ENCODE assay signal across 8 cellular contexts in genomic region chr3:49028298-49028672, GRCh38. TPM values are rescaled to one million over a fixed set of nuclear protein-coding genes. Genes with fewer than 3 reads are reported as not detected.
DNase-seq lines count a peak whose midpoint lies in the region; ATAC-seq, FAIRE-seq and TF ChIP-seq lines count a peak whose summit lies in the region.

No MANE protein-coding gene starts in this region.

- no peaks in the 10 kb centered on the region for H3K9me3 Mint-ChIP-seq in activated CD8-positive, alpha-beta memory T cell treated with anti-CD3 and anti-CD28 coated beads, Interleukin-2, amount 10 ng/mL, durations not matched to agents 7 days and 5 days (ENCODE audit: low read depth)
- H3K9me3 Mint-ChIP-seq in activated naive CD8-positive, alpha-beta T cell (ENCODE audit: low read depth) = no peaks in the 10 kb centered on the region
- no peaks in the 10 kb centered on the region for H3K9me3 Mint-ChIP-seq in immature natural killer cell

- peak overlapping the region; percentile 95 for H3K27ac Mint-ChIP-seq in activated CD8-positive, alpha-beta memory T cell treated with anti-CD3 and anti-CD28 coated beads, Interleukin-2, amount 10 ng/mL, durations not matched to agents 7 days and 5 days
- H3K27ac Mint-ChIP-seq in activated naive CD8-positive, alpha-beta T cell = peak overlapping the region; percentile 99
- peak overlapping the region; percentile 91 to 99 (median 98) for H3K27ac Mint-ChIP-seq in immature natural killer cell

- ATAC-seq in activated CD8-positive, alpha-beta memory T cell treated with anti-CD3 and anti-CD28 coated beads, Interleukin-2, amount 10 ng/mL, durations not matched to agents 7 days and 5 days = no peak
- ATAC-seq in HG03378 (IDR thresholded peaks at IDR 0.05; ENCODE audit: unreplicated experiment) = no peak

- FAIRE-seq in D721Med (lab: Jason Lieb, UNC) = no peak

- CTCF ChIA-PET in activated CD8-positive, alpha-beta memory T cell treated with anti-CD3 and anti-CD28 coated beads, Interleukin-2, amount 10 ng/mL, durations not matched to agents 7 days and 5 days (lab: Charles Lee) = interaction anchor here (1.1 to 1.8 kb wide), 4 partner anchors 21 to 65 kb away, joined by 4 to 9 read pairs (median 4); partner anchors contain the start of genes QRICH1 and WDR6

- H3K4me1 Mint-ChIP-seq in activated CD8-positive, alpha-beta memory T cell treated with anti-CD3 and anti-CD28 coated beads, Interleukin-2, amount 10 ng/mL, durations not matched to agents 7 days and 5 days = peaks cover 52% of the 10 kb centered on the region
- H3K4me1 Mint-ChIP-seq in activated naive CD8-positive, alpha-beta T cell (ENCODE audit: low read depth) = peaks cover 48% of the 10 kb centered on the region
- peaks cover 33 to 36% of the 10 kb centered on the region in 2 donors for H3K4me1 Mint-ChIP-seq in immature natural killer cell

- peak overlapping the region; percentile 89 for H3K4me3 Mint-ChIP-seq in activated CD8-positive, alpha-beta memory T cell treated with anti-CD3 and anti-CD28 coated beads, Interleukin-2, amount 10 ng/mL, durations not matched to agents 7 days and 5 days
- H3K4me3 Mint-ChIP-seq in activated naive CD8-positive, alpha-beta T cell = peak overlapping the region; percentile 98
- H3K4me3 Mint-ChIP-seq in immature natural killer cell = peak overlapping the region; percentile 84 to 94 (median 92)

- DNase-seq in activated CD8-positive, alpha-beta memory T cell treated with anti-CD3 and anti-CD28 coated beads, Interleukin-2, amount 10 ng/mL, durations not matched to agents 7 days and 5 days = peak; percentile 39
- no peak for DNase-seq in activated CD8-positive, alpha-beta memory T cell treated with anti-CD3 and anti-CD28 coated beads, Interleukin-2, amount 50 U/mL, for 4 hours
- DNase-seq in immature natural killer cell (no peak), substantia nigra (lab: John Stamatoyannopoulos, UW) (no peak), NCI-H1417 treated with DMSO at 0.1 percent for 48 hours (lab: John Stamatoyannopoulos, UW) (no peak), D721Med (ENCODE audit: insufficient read length, low spot score) (no peak)

- H3K36me3 Mint-ChIP-seq in activated CD8-positive, alpha-beta memory T cell treated with anti-CD3 and anti-CD28 coated beads, Interleukin-2, amount 10 ng/mL, durations not matched to agents 7 days and 5 days = peaks cover 55% of the 10 kb centered on the region
- peaks cover 20% of the 10 kb centered on the region for H3K36me3 Mint-ChIP-seq in activated naive CD8-positive, alpha-beta T cell
- H3K36me3 Mint-ChIP-seq in immature natural killer cell = peaks cover 4 to 27% (median 10%) of the 10 kb centered on the region in 3 donors

- TF ChIP-seq CTCF in D721Med (IDR thresholded peaks at IDR 0.05; ENCODE audit: insufficient read depth, missing control alignments) = no peak

- no peaks in the 10 kb centered on the region for H3K27me3 Mint-ChIP-seq in activated CD8-positive, alpha-beta memory T cell treated with anti-CD3 and anti-CD28 coated beads, Interleukin-2, amount 10 ng/mL, durations not matched to agents 7 days and 5 days
- no peaks in the 10 kb centered on the region for H3K27me3 Mint-ChIP-seq in activated naive CD8-positive, alpha-beta T cell
- H3K27me3 Mint-ChIP-seq in immature natural killer cell (ENCODE audit: low read depth in 3 of 3) = peaks cover 5 to 14% (median 13%) of the 10 kb centered on the region in 3 donors

- peak overlapping the region; percentile 93 for H3K27ac ChIP-seq in substantia nigra (ENCODE audit: low read depth, low read length, poor library complexity, severe bottlenecking)

RNA-seq across cellular contexts. Expression of gene IMPDH2, which starts 0.9 kb away (rescaled TPM):
- 100 to 1,000 TPM; 186 to 229 TPM for total RNA-seq in activated CD8-positive, alpha-beta memory T cell treated with anti-CD3 and anti-CD28 coated beads, Interleukin-2, amount 10 ng/mL, durations not matched to agents 7 days and 5 days
- 10 to 100 TPM; 44.8 to 52.6 (median 52.0) TPM for polyA plus RNA-seq in immature natural killer cell

RNA-seq across cellular contexts. Expression of gene NDUFAF3, which starts 6.4 kb away (rescaled TPM):
- 100 to 1,000 TPM in 1 of 2 experiments, 10 to 100 TPM in 1; 94.3 to 101 TPM for total RNA-seq in activated CD8-positive, alpha-beta memory T cell treated with anti-CD3 and anti-CD28 coated beads, Interleukin-2, amount 10 ng/mL, durations not matched to agents 7 days and 5 days
- 100 to 1,000 TPM; 118 to 204 (median 142) TPM for polyA plus RNA-seq in immature natural killer cell

RNA-seq across cellular contexts. Expression of gene DALRD3, which starts 9.9 kb away (rescaled TPM):
- total RNA-seq in activated CD8-positive, alpha-beta memory T cell treated with anti-CD3 and anti-CD28 coated beads, Interleukin-2, amount 10 ng/mL, durations not matched to agents 7 days and 5 days = 10 to 100 TPM; 25.8 to 29.9 TPM
- 10 to 100 TPM; 17.1 to 26.9 (median 21.8) TPM for polyA plus RNA-seq in immature natural killer cell

RNA-seq across cellular contexts. Expression of gene WDR6, which starts 21.1 kb away (rescaled TPM):
- 100 to 1,000 TPM; 130 to 154 TPM for total RNA-seq in activated CD8-positive, alpha-beta memory T cell treated with anti-CD3 and anti-CD28 coated beads, Interleukin-2, amount 10 ng/mL, durations not matched to agents 7 days and 5 days
- 100 to 1,000 TPM in 1 of 3 donors, 10 to 100 TPM in 2; 56.8 to 114 (median 70.6) TPM for polyA plus RNA-seq in immature natural killer cell

RNA-seq across cellular contexts. Expression of gene P4HTM, which starts 38.2 kb away (rescaled TPM):
- total RNA-seq in activated CD8-positive, alpha-beta memory T cell treated with anti-CD3 and anti-CD28 coated beads, Interleukin-2, amount 10 ng/mL, durations not matched to agents 7 days and 5 days = 10 to 100 TPM; 44.5 to 50.6 TPM
- 10 to 100 TPM; 16.8 to 26.8 (median 24.9) TPM for polyA plus RNA-seq in immature natural killer cell
